In the genomic region with DNA sequence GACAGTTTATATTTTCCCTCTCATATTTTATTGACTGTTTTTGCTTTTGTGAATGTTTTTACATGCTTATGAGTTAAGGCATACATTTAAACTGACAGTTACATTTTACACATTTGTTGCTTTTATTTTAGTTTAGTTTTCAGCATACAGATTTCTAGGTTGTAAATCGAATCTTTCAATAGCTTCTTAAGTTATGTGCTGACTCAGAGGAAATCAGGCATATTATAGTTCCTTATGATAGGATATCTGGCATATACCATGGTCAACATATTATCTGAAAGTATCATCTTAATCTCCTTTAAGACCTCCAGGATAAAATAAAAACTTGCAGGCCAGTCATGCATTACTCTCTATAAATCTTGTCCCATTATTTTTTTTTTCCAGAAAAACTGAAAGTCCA, we compare ENCODE assay signal across 19 cellular contexts.
DNase-seq lines count a peak whose midpoint lies in the region; ATAC-seq and TF ChIP-seq lines count a peak whose summit lies in the region.
"Had no signal": no experiment of that assay in that cellular context is flagged by ENCODE, and none has a peak within 500 bp of the region (broad histone marks: within the 10 kb centered on the region; RNA-seq: fewer than 3 reads in every experiment).

No MANE protein-coding gene starts in this region.

- H3K18ac ChIP-seq in IMR-90 (ENCODE audit: low read depth, low read length) (no peak overlapping the region), neuronal stem cell (ENCODE audit: low read length) (no peak overlapping the region)

- H3K4me3 ChIP-seq in IMR-90 (ENCODE audit: insufficient read depth, low read depth, low read length) (no peak overlapping the region), neuronal stem cell (ENCODE audit: low read length in 2 of 2) (no peak overlapping the region)
- H3K4me3 ChIP-seq: BLaER1, GM12878, GM23248 had no signal

- no CpG with 5 or more reads among the region's 1 CpG for WGBS in IMR-90 (ENCODE audit: extremely low coverage in 2 of 2, insufficient read length in 1 of 2), 2 experiments
- no CpG with 5 or more reads among the region's 1 CpG for WGBS in neuronal stem cell (ENCODE audit: extremely low coverage in 2 of 2, insufficient read length in 2 of 2, insufficient replicate concordance in 1 of 2), 2 donors

- no peak overlapping the region for H3K27ac ChIP-seq in IMR-90 (ENCODE audit: insufficient read depth, low read length)
- H3K27ac ChIP-seq in neuronal stem cell (replicated peaks; ENCODE audit: low read length) = no peak overlapping the region
- H3K27ac ChIP-seq: BLaER1, C4-2B, GM23248 had no signal

- H3K4me3 Mint-ChIP-seq in nephron = no peak overlapping the region
- H3K4me3 Mint-ChIP-seq: B cell; CD4-positive, CD25-positive, alpha-beta regulatory T cell; CD8-positive, alpha-beta T cell had no signal

- POLR2A ChIA-PET in IMR-90 (lab: Charles Lee; ENCODE audit: unreplicated experiment) = no interaction called here

- H3K36me3 Mint-ChIP-seq in nephron (ENCODE audit: low read depth) = no peaks in the 10 kb centered on the region
- H3K36me3 Mint-ChIP-seq: CD4-positive, CD25-positive, alpha-beta regulatory T cell; CD8-positive, alpha-beta T cell had no signal

- no peak overlapping the region for H4K5ac ChIP-seq in IMR-90 (ENCODE audit: low read depth, low read length)

- CTCF ChIA-PET in IMR-90 (lab: Yijun Ruan, JAX) = no interaction called here

- TF ChIP-seq RAD21 in IMR-90 (IDR thresholded peaks at IDR 0.05; ENCODE audit: low read length) = no peak

- H4K91ac ChIP-seq in IMR-90 (ENCODE audit: insufficient read depth, low read depth, low read length) (no peak overlapping the region), neuronal stem cell (ENCODE audit: low read depth, low read length, poor library complexity) (no peak overlapping the region)

- H3K27me3 Mint-ChIP-seq in nephron (ENCODE audit: low read depth) = no peaks in the 10 kb centered on the region
- H3K27me3 Mint-ChIP-seq: B cell; CD4-positive, CD25-positive, alpha-beta regulatory T cell had no signal

- no peak overlapping the region for H4K8ac ChIP-seq in IMR-90 (ENCODE audit: low read depth in 2 of 2, low read length in 2 of 2)
- no peak overlapping the region for H4K8ac ChIP-seq in neuronal stem cell (ENCODE audit: low read depth, low read length)

- no peaks in the 10 kb centered on the region for H3K4me1 ChIP-seq in IMR-90 (ENCODE audit: control insufficient read depth, insufficient read depth, low read length)
- H3K4me1 ChIP-seq in neuronal stem cell (ENCODE audit: control insufficient read depth in 2 of 2, insufficient read depth in 1 of 2, low read depth in 1 of 2, low read length in 2 of 2) = peaks cover 0 to 3% of the 10 kb centered on the region in 2 donors
- H3K4me1 ChIP-seq: BLaER1, Caco-2 had no signal

- H2BK120ac ChIP-seq in IMR-90 (ENCODE audit: low read depth, low read length) = no peak overlapping the region
- H2BK120ac ChIP-seq in neuronal stem cell (ENCODE audit: low read depth, low read length) = no peak overlapping the region

- H3K9me3 ChIP-seq in IMR-90 (ENCODE audit: control insufficient read depth, insufficient read depth, low read length) (no peaks in the 10 kb centered on the region), neuronal stem cell (replicated peaks in 1 of 2; ENCODE audit: control insufficient read depth in 2 of 2, insufficient read depth in 1 of 2, low read depth in 1 of 2, low read length in 2 of 2) (no peaks in the 10 kb centered on the region)
- H3K9me3 ChIP-seq: BLaER1, Caco-2 had no signal

- intact Hi-C loops in IMR-90 (cut with micrococcal nuclease) = no loop called here

- BruUV-seq in IMR-90 (replicated peaks; lab: Mats Ljungman, UMichigan) = no TSS peak

- H3K79me1 ChIP-seq in IMR-90 (ENCODE audit: low read depth in 1 of 2, low read length in 2 of 2) = no peaks in the 10 kb centered on the region
- H3K79me1 ChIP-seq in neuronal stem cell (ENCODE audit: low read depth, low read length) = no peaks in the 10 kb centered on the region

- H3K27me3 ChIP-seq in IMR-90 (ENCODE audit: control insufficient read depth, insufficient read depth, low read length) = no peaks in the 10 kb centered on the region
- H3K27me3 ChIP-seq in neuronal stem cell (ENCODE audit: control insufficient read depth in 3 of 3, insufficient read depth in 3 of 3, low read depth in 1 of 3, low read length in 3 of 3) = no peaks in the 10 kb centered on the region
- H3K27me3 ChIP-seq: BLaER1 had no signal

- H3K36me3 ChIP-seq in IMR-90 (ENCODE audit: control insufficient read depth, insufficient read depth, low read length) = no peaks in the 10 kb centered on the region
- H3K36me3 ChIP-seq in neuronal stem cell (replicated peaks in 1 of 2; ENCODE audit: control insufficient read depth in 2 of 2, insufficient read depth in 2 of 2, low read length in 2 of 2) = no peaks in the 10 kb centered on the region
- H3K36me3 ChIP-seq: BLaER1 had no signal

- H4K20me1 ChIP-seq in IMR-90 (ENCODE audit: insufficient read depth, low read length) = no peaks in the 10 kb centered on the region
- H4K20me1 ChIP-seq: BLaER1 had no signal

- TF ChIP-seq POLR2A in IMR-90 (IDR thresholded peaks at IDR 0.05; ENCODE audit: low read depth, low read length) = no peak

- H3K9me3 Mint-ChIP-seq in nephron = no peaks in the 10 kb centered on the region

- no peak overlapping the region for H2BK20ac ChIP-seq in IMR-90 (ENCODE audit: low read depth, low read length)

- no peak for ATAC-seq in IMR-90 (ENCODE audit: low read depth)
- ATAC-seq: CD8-positive, alpha-beta T cell; GM12878 had no signal

- H2BK15ac ChIP-seq in IMR-90 (ENCODE audit: low read depth, low read length) (no peak overlapping the region), neuronal stem cell (ENCODE audit: low read length) (no peak overlapping the region)

- H2AFZ ChIP-seq in IMR-90 (replicated peaks; ENCODE audit: low read length, poor library complexity) (no peak overlapping the region), neuronal stem cell (ENCODE audit: low read length) (peak overlapping the region; percentile 46)
- H2AFZ ChIP-seq: GM23248 had no signal

- H3K9ac ChIP-seq in IMR-90 (ENCODE audit: low read depth, low read length) (no peak overlapping the region), neuronal stem cell (ENCODE audit: low read depth, low read length, poor library complexity) (no peak overlapping the region)
- H3K9ac ChIP-seq: BLaER1, GM23248 had no signal

- peak overlapping the region; percentile 21 to 66 (median 40) for H3K27ac Mint-ChIP-seq in nephron
- H3K27ac Mint-ChIP-seq: B cell; CD4-positive, CD25-positive, alpha-beta regulatory T cell; CD8-positive, alpha-beta T cell had no signal

- no peak overlapping the region for H3K23ac ChIP-seq in IMR-90 (ENCODE audit: low read depth, low read length)
- no peak overlapping the region for H3K23ac ChIP-seq in neuronal stem cell (ENCODE audit: low read depth, low read length, poor library complexity)

- H3K4me2 ChIP-seq in IMR-90 (ENCODE audit: low read depth, low read length) = no peak overlapping the region
- H3K4me2 ChIP-seq in neuronal stem cell (ENCODE audit: insufficient read depth, low read length, poor library complexity, severe bottlenecking) = no peak overlapping the region
- H3K4me2 ChIP-seq: BLaER1 had no signal

- no peak overlapping the region for H2AK9ac ChIP-seq in IMR-90 (replicated peaks; ENCODE audit: low read depth, low read length, poor library complexity)

- no peak overlapping the region for H3K56ac ChIP-seq in IMR-90 (ENCODE audit: extremely low read depth, insufficient read depth, low read length)

- H3K4ac ChIP-seq in IMR-90 (ENCODE audit: low read depth, low read length) (no peak overlapping the region), neuronal stem cell (ENCODE audit: low read length) (no peak overlapping the region)

- no peak overlapping the region for H2AK5ac ChIP-seq in IMR-90 (ENCODE audit: low read depth, low read length)
- no peak overlapping the region for H2AK5ac ChIP-seq in neuronal stem cell (ENCODE audit: low read depth, low read length)

- dilution Hi-C loops in IMR-90 (cut with HindIII; ENCODE audit: low sequenced_read_pairs, unreplicated experiment) = no loop called here

- H2BK5ac ChIP-seq in IMR-90 (ENCODE audit: low read depth, low read length, poor library complexity, severe bottlenecking) (no peak overlapping the region), neuronal stem cell (ENCODE audit: low read length) (no peak overlapping the region)

- peaks cover 10% of the 10 kb centered on the region for H3K4me1 Mint-ChIP-seq in nephron
- H3K4me1 Mint-ChIP-seq: B cell; CD4-positive, CD25-positive, alpha-beta regulatory T cell had no signal

- no peak overlapping the region for H3K14ac ChIP-seq in IMR-90 (replicated peaks; ENCODE audit: low read depth, low read length)
- H3K14ac ChIP-seq in neuronal stem cell (ENCODE audit: low read length) = no peak overlapping the region

- in situ Hi-C loops in IMR-90 (cut with MboI; ENCODE audit: low sequenced_read_pairs) = no loop called here

- H2BK12ac ChIP-seq in neuronal stem cell (ENCODE audit: low read length) = no peak overlapping the region

- H3K9me1 ChIP-seq in IMR-90 (ENCODE audit: insufficient read depth, low read length) = no peaks in the 10 kb centered on the region

- DNase-seq in IMR-90 (no peak), neuronal stem cell (ENCODE audit: low spot score) (no peak), NCI-H187 treated with DMSO at 0.1 percent for 48 hours (lab: John Stamatoyannopoulos, UW) (no peak), dermis blood vessel endothelial cell (no peak), HuH-7 (ENCODE audit: low spot score) (no peak)
- DNase-seq: Caco-2; CD4-positive, CD25-positive, alpha-beta regulatory T cell; CD8-positive, alpha-beta T cell; DMS153; EL; GDM1; GM23248; H7; HCEC 1CT had no signal

- TF ChIP-seq CTCF in IMR-90 (conservative IDR thresholded peaks at IDR 0.05; ENCODE audit: low read depth, low read length) (no peak), nephron (IDR thresholded peaks at IDR 0.05; ENCODE audit: unreplicated experiment in 3 of 3) (no peak)

TF ChIP-seq in IMR-90, 13 proteins besides CTCF, POLR2A, EP300 and RAD21:
- TF ChIP-seq MAFK (IDR thresholded peaks at IDR 0.05; ENCODE audit: low read depth, low read length) (peak; percentile 48), MAZ (IDR thresholded peaks at IDR 0.05; ENCODE audit: borderline replicate concordance, low read depth, low read length) (no peak)
